27 cellular contexts compared by ENCODE assay signal in the genomic region with DNA sequence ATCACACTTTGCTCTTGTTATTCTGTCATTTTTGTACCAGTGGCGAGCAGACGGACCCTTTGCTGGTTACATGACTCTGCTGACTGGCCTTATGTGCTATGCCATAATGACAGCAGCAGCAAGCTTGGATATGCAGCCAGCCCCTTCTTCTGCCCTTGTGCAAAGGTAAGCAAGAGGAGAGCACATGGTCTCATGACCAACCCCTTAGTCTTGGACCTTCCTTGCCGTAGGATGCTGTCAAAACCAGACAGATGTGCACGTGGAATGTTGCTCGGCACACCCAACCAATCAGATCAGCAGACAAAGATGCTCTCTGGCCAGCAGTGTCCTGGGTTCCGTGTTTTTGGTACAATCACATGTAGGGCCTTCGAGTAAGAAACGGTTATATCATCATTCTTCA. TPM values are rescaled to one million over a fixed set of nuclear protein-coding genes. Genes with fewer than 3 reads are reported as not detected.
A peak's percentile ranks its signal among the peaks of the same experiment; 100 is the strongest.
DNase-seq lines count a peak whose midpoint lies in the region; ATAC-seq and TF ChIP-seq lines count a peak whose summit lies in the region.
"Had no signal": no experiment of that assay in that cellular context is flagged by ENCODE, and none has a peak within 500 bp of the region (broad histone marks: within the 10 kb centered on the region; RNA-seq: fewer than 3 reads in every experiment).

No MANE protein-coding gene starts in this region.

- peaks cover 6% of the 10 kb centered on the region for H3K36me3 Mint-ChIP-seq in T-helper 1 cell treated with Interleukin-12 subunit alpha and Interleukin-12 subunit beta and Interleukin-4 antibody, amounts not matched to agents 30 μg/mL and 1 μg/mL, for 36 hours (ENCODE audit: low read depth)
- H3K36me3 Mint-ChIP-seq in CD4-positive, alpha-beta T cell (ENCODE audit: low read depth) = peaks cover 5% of the 10 kb centered on the region
- H3K36me3 Mint-ChIP-seq in activated T-helper 17 cell treated with anti-CD3 and anti-CD28 coated beads, Interleukin-2, amount 50 U/mL, for 72 hours (ENCODE audit: low read depth) = peaks cover 7% of the 10 kb centered on the region
- peaks cover 3 to 5% (median 4%) of the 10 kb centered on the region in 5 donors for H3K36me3 Mint-ChIP-seq in naive thymus-derived CD4-positive, alpha-beta T cell

- no peaks in the 10 kb centered on the region for H3K9me3 ChIP-seq in CD4-positive, alpha-beta T cell (ENCODE audit: control insufficient read depth, low read length)
- H3K9me3 ChIP-seq in naive thymus-derived CD4-positive, alpha-beta T cell (ENCODE audit: control insufficient read depth in 2 of 3, low read length in 3 of 3) = no peaks in the 10 kb centered on the region
- H3K9me3 ChIP-seq: esophagus squamous epithelium, gastrocnemius medialis, lower lobe of right lung had no signal

- no peaks in the 10 kb centered on the region for H3K36me3 ChIP-seq in naive thymus-derived CD4-positive, alpha-beta T cell (ENCODE audit: control insufficient read depth in 2 of 3, insufficient read depth in 3 of 3, low read length in 3 of 3)
- H3K36me3 ChIP-seq: brain microvascular endothelial cell, esophagus squamous epithelium, gastrocnemius medialis, lower lobe of right lung had no signal

- DNase-seq in T-helper 1 cell (no peak), C1 segment of cervical spinal cord (lab: John Stamatoyannopoulos, UW) (no peak), kidney glomerular epithelial cell (lab: John Stamatoyannopoulos, UW) (no peak)
- no peak for DNase-seq in CD4-positive, alpha-beta T cell
- no peak for DNase-seq in naive thymus-derived CD4-positive, alpha-beta T cell
- DNase-seq: activated CD4-positive, alpha-beta T cell treated with anti-CD3 and anti-CD28 coated beads for 48 hours; activated T-cell treated with anti-CD3 and anti-CD28 coated beads, Interleukin-2, amount 50 U/mL, for 24 hours; brain microvascular endothelial cell; DND-41; effector memory CD4-positive, alpha-beta T cell; esophagus squamous epithelium; gastrocnemius medialis; islet precursor cell; lower lobe of right lung; NCI-H1105 treated with DMSO at 0.1 percent for 48 hours; NCI-H446 treated with DMSO at 0.1 percent for 48 hours; occipital lobe; right cardiac atrium; Right ventricle myocardium superior; stimulated activated CD4-positive, alpha-beta T cell treated with anti-CD3 and anti-CD28 coated beads, Interleukin-12 subunit alpha, Interleukin-12 subunit beta, amount 100 ng/mL, for 4 hours; stimulated activated CD4-positive, alpha-beta T cell treated with anti-CD3 and anti-CD28 coated beads, Interleukin-4, amount 100 ng/mL, for 4 hours; SW 1271; trophoblast cell had no signal

- H3K4me3 Mint-ChIP-seq in T-helper 1 cell treated with Interleukin-12 subunit alpha and Interleukin-12 subunit beta and Interleukin-4 antibody, amounts not matched to agents 30 μg/mL and 1 μg/mL, for 36 hours = no peak overlapping the region
- peak overlapping the region; percentile 7 for H3K4me3 Mint-ChIP-seq in CD4-positive, alpha-beta T cell
- H3K4me3 Mint-ChIP-seq in activated T-helper 17 cell treated with anti-CD3 and anti-CD28 coated beads, Interleukin-2, amount 50 U/mL, for 72 hours = no peak overlapping the region
- peak overlapping the region in 6 of 10 donors; percentile 6 to 67 (median 48) for H3K4me3 Mint-ChIP-seq in naive thymus-derived CD4-positive, alpha-beta T cell
- H3K4me3 Mint-ChIP-seq: activated T-cell treated with anti-CD3 and anti-CD28 coated beads, Interleukin-2, amount 50 U/mL, for 24 hours had no signal

- peak overlapping the region; percentile 76 for H3K27ac Mint-ChIP-seq in T-helper 1 cell treated with Interleukin-12 subunit alpha and Interleukin-12 subunit beta and Interleukin-4 antibody, amounts not matched to agents 30 μg/mL and 1 μg/mL, for 36 hours
- peak overlapping the region; percentile 95 for H3K27ac Mint-ChIP-seq in CD4-positive, alpha-beta T cell
- peak overlapping the region; percentile 10 for H3K27ac Mint-ChIP-seq in activated T-helper 17 cell treated with anti-CD3 and anti-CD28 coated beads, Interleukin-2, amount 50 U/mL, for 72 hours
- peak overlapping the region; percentile 47 to 100 (median 96) for H3K27ac Mint-ChIP-seq in naive thymus-derived CD4-positive, alpha-beta T cell
- H3K27ac Mint-ChIP-seq: activated T-cell treated with anti-CD3 and anti-CD28 coated beads, Interleukin-2, amount 50 U/mL, for 24 hours had no signal

- peaks cover 62% of the 10 kb centered on the region for H3K4me1 Mint-ChIP-seq in T-helper 1 cell treated with Interleukin-12 subunit alpha and Interleukin-12 subunit beta and Interleukin-4 antibody, amounts not matched to agents 30 μg/mL and 1 μg/mL, for 36 hours (ENCODE audit: low read depth)
- peaks cover 61% of the 10 kb centered on the region for H3K4me1 Mint-ChIP-seq in CD4-positive, alpha-beta T cell (ENCODE audit: low read depth)
- H3K4me1 Mint-ChIP-seq in activated T-helper 17 cell treated with anti-CD3 and anti-CD28 coated beads, Interleukin-2, amount 50 U/mL, for 72 hours = peaks cover 23% of the 10 kb centered on the region
- peaks cover 28 to 74% (median 62%) of the 10 kb centered on the region in 7 donors for H3K4me1 Mint-ChIP-seq in naive thymus-derived CD4-positive, alpha-beta T cell

- no peak for ATAC-seq in CD4-positive, alpha-beta T cell (ENCODE audit: poor library complexity)
- ATAC-seq in activated T-helper 17 cell treated with anti-CD3 and anti-CD28 coated beads, Interleukin-2, amount 50 U/mL, for 72 hours (replicated peaks) = no peak
- no peak for ATAC-seq in naive thymus-derived CD4-positive, alpha-beta T cell
- no peak for ATAC-seq in GM19035 (IDR thresholded peaks at IDR 0.05; ENCODE audit: unreplicated experiment)
- ATAC-seq: gastrocnemius medialis, lower lobe of right lung, right cardiac atrium had no signal

- no peaks in the 10 kb centered on the region for H3K27me3 ChIP-seq in CD4-positive, alpha-beta T cell (ENCODE audit: control insufficient read depth, insufficient read depth, low read length)
- H3K27me3 ChIP-seq in naive thymus-derived CD4-positive, alpha-beta T cell (ENCODE audit: control insufficient read depth in 2 of 2, insufficient read depth in 2 of 2, low read length in 2 of 2) = no peaks in the 10 kb centered on the region
- H3K27me3 ChIP-seq: brain microvascular endothelial cell, esophagus squamous epithelium, gastrocnemius medialis had no signal

- TF ChIP-seq CTCF in CD4-positive, alpha-beta T cell (IDR thresholded peaks at IDR 0.05) = no peak

- intact Hi-C loops in CD4-positive, alpha-beta T cell (cut with DNase I, micrococcal nuclease) = loop anchor here (5.0 kb wide), 3 partner anchors 57 to 232 kb away; partner anchors contain the start of gene SIAH1 (in 1 of the 2)
- intact Hi-C loops in naive thymus-derived CD4-positive, alpha-beta T cell (cut with micrococcal nuclease) = loop anchor here (5.0 to 10.0 kb wide), 4 partner anchors 1152 to 1927 kb away; partner anchors contain the start of genes ITFG1 (in 1 of the 2), NETO2 (in 1 of the 2), ORC6 (in 1 of the 2) and PHKB (in 1 of the 2)

- H3K4me3 ChIP-seq in naive thymus-derived CD4-positive, alpha-beta T cell (ENCODE audit: low read length) = no peak overlapping the region
- H3K4me3 ChIP-seq: esophagus squamous epithelium, gastrocnemius medialis, lower lobe of right lung had no signal

- no peaks in the 10 kb centered on the region for H3K27me3 Mint-ChIP-seq in T-helper 1 cell treated with Interleukin-12 subunit alpha and Interleukin-12 subunit beta and Interleukin-4 antibody, amounts not matched to agents 30 μg/mL and 1 μg/mL, for 36 hours (ENCODE audit: low read depth)
- H3K27me3 Mint-ChIP-seq in CD4-positive, alpha-beta T cell = no peaks in the 10 kb centered on the region
- H3K27me3 Mint-ChIP-seq in activated T-helper 17 cell treated with anti-CD3 and anti-CD28 coated beads, Interleukin-2, amount 50 U/mL, for 72 hours = no peaks in the 10 kb centered on the region
- H3K27me3 Mint-ChIP-seq in naive thymus-derived CD4-positive, alpha-beta T cell = no peaks in the 10 kb centered on the region
- H3K27me3 Mint-ChIP-seq: activated T-cell treated with anti-CD3 and anti-CD28 coated beads, Interleukin-2, amount 50 U/mL, for 24 hours had no signal

- H3K9me3 Mint-ChIP-seq in T-helper 1 cell treated with Interleukin-12 subunit alpha and Interleukin-12 subunit beta and Interleukin-4 antibody, amounts not matched to agents 30 μg/mL and 1 μg/mL, for 36 hours = peaks cover 3% of the 10 kb centered on the region
- peaks cover 3% of the 10 kb centered on the region for H3K9me3 Mint-ChIP-seq in CD4-positive, alpha-beta T cell
- H3K9me3 Mint-ChIP-seq in activated T-helper 17 cell treated with anti-CD3 and anti-CD28 coated beads, Interleukin-2, amount 50 U/mL, for 72 hours = no peaks in the 10 kb centered on the region
- peaks cover 0 to 7% (median 4%) of the 10 kb centered on the region in 11 donors for H3K9me3 Mint-ChIP-seq in naive thymus-derived CD4-positive, alpha-beta T cell

- CTCF ChIA-PET in CD4-positive, alpha-beta T cell (lab: Charles Lee) = interaction anchor here (5.2 kb wide), 1 partner anchor 9 kb away, joined by 66 read pairs; no protein-coding TSS in a partner anchor
- CTCF ChIA-PET in naive thymus-derived CD4-positive, alpha-beta T cell (lab: Charles Lee) = interaction anchor here (0.5 to 6.6 kb wide), 4 partner anchors 8 to 376 kb away, joined by 3 to 56 read pairs (median 6); no protein-coding TSS in a partner anchor

- H3K27ac ChIP-seq in CD4-positive, alpha-beta T cell (ENCODE audit: low read depth, low read length) = peak overlapping the region; percentile 31
- H3K27ac ChIP-seq in naive thymus-derived CD4-positive, alpha-beta T cell (ENCODE audit: low read depth, low read length) = no peak overlapping the region
- H3K27ac ChIP-seq: 22Rv1, brain microvascular endothelial cell, esophagus squamous epithelium, gastrocnemius medialis, lower lobe of right lung had no signal

- POLR2A ChIA-PET in CD4-positive, alpha-beta T cell (lab: Charles Lee) = interaction anchor here (4.0 kb wide), 1 partner anchor 8 kb away, joined by 93 read pairs; no protein-coding TSS in a partner anchor
- POLR2A ChIA-PET in naive thymus-derived CD4-positive, alpha-beta T cell (lab: Charles Lee) = interaction anchor here (0.6 to 5.7 kb wide), 5 partner anchors 8 to 250 kb away, joined by 3 to 78 read pairs (median 3); partner anchors contain the start of gene SIAH1

- H3K4me1 ChIP-seq in naive thymus-derived CD4-positive, alpha-beta T cell (ENCODE audit: control insufficient read depth in 2 of 2, insufficient read depth in 2 of 2, low read length in 2 of 2) = peaks cover 32 to 35% of the 10 kb centered on the region in 2 donors

RNA-seq across cellular contexts. Expression of gene N4BP1, which starts 4.8 kb away (rescaled TPM):
- 100 to 1,000 TPM; 122 to 125 TPM for total RNA-seq in CD4-positive, alpha-beta T cell
- 10 to 100 TPM; 48.1 to 56.8 TPM for total RNA-seq in activated T-helper 17 cell treated with anti-CD3 and anti-CD28 coated beads, Interleukin-2, amount 50 U/mL, for 72 hours
- 10 to 100 TPM; 51.5 to 86.0 (median 57.6) TPM for total RNA-seq in naive thymus-derived CD4-positive, alpha-beta T cell
- 10 to 100 TPM; 32.7 to 42.2 TPM for polyA plus RNA-seq in naive thymus-derived CD4-positive, alpha-beta T cell

Comparison
In these comparisons a context has a peak if more than half of its experiments do, and no peak if none do; other contexts are left out.
1. H3K27ac Mint-ChIP-seq: peak in every context shown above with its lines; median percentile 96 in naive thymus-derived CD4-positive, alpha-beta T cell; 95 in CD4-positive, alpha-beta T cell; 76 in T-helper 1 cell treated with Interleukin-12 subunit alpha and Interleukin-12 subunit beta and Interleukin-4 antibody, amounts not matched to agents 30 μg/mL and 1 μg/mL, for 36 hours; 10 in activated T-helper 17 cell treated with anti-CD3 and anti-CD28 coated beads, Interleukin-2, amount 50 U/mL, for 72 hours.
2. H3K4me3 Mint-ChIP-seq: peak in CD4-positive, alpha-beta T cell (single experiment) and naive thymus-derived CD4-positive, alpha-beta T cell (6 of 10); none in T-helper 1 cell treated with Interleukin-12 subunit alpha and Interleukin-12 subunit beta and Interleukin-4 antibody, amounts not matched to agents 30 μg/mL and 1 μg/mL, for 36 hours (single experiment) and activated T-helper 17 cell treated with anti-CD3 and anti-CD28 coated beads, Interleukin-2, amount 50 U/mL, for 72 hours (single experiment).